ENCODE assay signal across 11 cellular contexts in genomic region chr10:10830316-10831061, GRCh38.
DNase-seq lines count a peak whose midpoint lies in the region; TF ChIP-seq lines count a peak whose summit lies in the region.
"Had no signal": no experiment of that assay in that cellular context is flagged by ENCODE, and none has a peak within 500 bp of the region (broad histone marks: within the 10 kb centered on the region; RNA-seq: fewer than 3 reads in every experiment).

No MANE protein-coding gene starts in this region.

- H3K9me3 ChIP-seq in left ventricle myocardium inferior (replicated peaks) = peaks cover 5% of the 10 kb centered on the region
- H3K9me3 ChIP-seq in skeletal muscle satellite cell (replicated peaks; ENCODE audit: low read length) = no peaks in the 10 kb centered on the region
- no peaks in the 10 kb centered on the region for H3K9me3 ChIP-seq in endodermal cell (ENCODE audit: control insufficient read depth, low read length)

- H3K4me3 Mint-ChIP-seq in brain (no peak overlapping the region), endodermal cell (no peak overlapping the region)
- no peak overlapping the region for H3K4me3 Mint-ChIP-seq in activated T-cell treated with anti-CD3 and anti-CD28 coated beads, Interleukin-2, amount 50 U/mL, for 24 hours
- H3K4me3 Mint-ChIP-seq: natural killer cell had no signal

- H3K9ac ChIP-seq in skeletal muscle satellite cell (ENCODE audit: low read depth, low read length) (peak overlapping the region; percentile 79), endodermal cell (ENCODE audit: extremely low read depth, low read length, poor library complexity, severe bottlenecking) (no peak overlapping the region)

- 99 to 100% methylated on average over 2 to 5 of the region's 5 CpGs for WGBS in endodermal cell (ENCODE audit: insufficient coverage in 1 of 2, insufficient read length in 1 of 2), 2 experiments

- no peaks in the 10 kb centered on the region for H3K27me3 Mint-ChIP-seq in brain
- H3K27me3 Mint-ChIP-seq in endodermal cell (ENCODE audit: insufficient read depth) = no peaks in the 10 kb centered on the region
- H3K27me3 Mint-ChIP-seq in activated T-cell treated with anti-CD3 and anti-CD28 coated beads, Interleukin-2, amount 50 U/mL, for 24 hours = peaks cover 31% of the 10 kb centered on the region

- DNase-seq in GM04503 (ENCODE audit: low read depth) = peak; percentile 91
- no peak for DNase-seq in left ventricle myocardium inferior
- DNase-seq in endodermal cell = no peak
- no peak for DNase-seq in activated T-cell treated with anti-CD3 and anti-CD28 coated beads, Interleukin-2, amount 50 U/mL, for 24 hours
- DNase-seq in NCI-H69 (lab: John Stamatoyannopoulos, UW) = no peak
- DNase-seq in NCI-H128 (lab: John Stamatoyannopoulos, UW; ENCODE audit: unreplicated experiment) = no peak
- DNase-seq: natural killer cell, NCI-H526 treated with DMSO at 0.1 percent for 48 hours had no signal

- H3K36me3 ChIP-seq in left ventricle myocardium inferior (no peaks in the 10 kb centered on the region), skeletal muscle satellite cell (ENCODE audit: insufficient read depth, low read length) (no peaks in the 10 kb centered on the region), endodermal cell (ENCODE audit: control insufficient read depth, insufficient read depth, low read length) (no peaks in the 10 kb centered on the region)

- H3K27ac ChIP-seq in left ventricle myocardium inferior (replicated peaks) (peak overlapping the region; percentile 77), endodermal cell (ENCODE audit: low read depth, low read length) (no peak overlapping the region)

- intact Hi-C loops in left ventricle myocardium inferior (cut with micrococcal nuclease) = no loop called here

- H3K27ac Mint-ChIP-seq in brain (peak overlapping the region in 3 of 5 experiments; percentile 47 to 51 (median 48)), endodermal cell (no peak overlapping the region)
- no peak overlapping the region for H3K27ac Mint-ChIP-seq in activated T-cell treated with anti-CD3 and anti-CD28 coated beads, Interleukin-2, amount 50 U/mL, for 24 hours
- H3K27ac Mint-ChIP-seq: natural killer cell had no signal

- H3K4me2 ChIP-seq in skeletal muscle satellite cell (ENCODE audit: low read length) = peak overlapping the region; percentile 66

- H3K36me3 Mint-ChIP-seq in brain (no peaks in the 10 kb centered on the region), endodermal cell (ENCODE audit: low read depth) (no peaks in the 10 kb centered on the region)
- H3K36me3 Mint-ChIP-seq in activated T-cell treated with anti-CD3 and anti-CD28 coated beads, Interleukin-2, amount 50 U/mL, for 24 hours (ENCODE audit: low read depth) = no peaks in the 10 kb centered on the region
- H3K36me3 Mint-ChIP-seq: natural killer cell had no signal

- no peaks in the 10 kb centered on the region for H3K27me3 ChIP-seq in left ventricle myocardium inferior (ENCODE audit: low read depth)
- no peaks in the 10 kb centered on the region for H3K27me3 ChIP-seq in skeletal muscle satellite cell (ENCODE audit: control insufficient read depth, insufficient read depth, low read length)
- no peaks in the 10 kb centered on the region for H3K27me3 ChIP-seq in endodermal cell (ENCODE audit: control insufficient read depth, insufficient read depth, low read length, poor library complexity, severe bottlenecking)

- H3K4me1 ChIP-seq in left ventricle myocardium inferior = peaks cover 30% of the 10 kb centered on the region
- H3K4me1 ChIP-seq in skeletal muscle satellite cell (ENCODE audit: control insufficient read depth, insufficient read depth, low read length) = peaks cover 34% of the 10 kb centered on the region
- peaks cover 4% of the 10 kb centered on the region for H3K4me1 ChIP-seq in endodermal cell (ENCODE audit: control insufficient read depth, insufficient read depth, low read length)

- H3K9me3 Mint-ChIP-seq in brain (peaks cover 0 to 16% (median 5%) of the 10 kb centered on the region in 5 experiments), endodermal cell (no peaks in the 10 kb centered on the region)
- H3K9me3 Mint-ChIP-seq in activated T-cell treated with anti-CD3 and anti-CD28 coated beads, Interleukin-2, amount 50 U/mL, for 24 hours = no peaks in the 10 kb centered on the region
- H3K9me3 Mint-ChIP-seq: natural killer cell had no signal

- no peak for TF ChIP-seq CTCF in brain (conservative IDR thresholded peaks at IDR 0.05)
- no peak for TF ChIP-seq CTCF in left ventricle myocardium inferior (IDR thresholded peaks at IDR 0.05; ENCODE audit: borderline replicate concordance)
- no peak for TF ChIP-seq CTCF in endodermal cell (conservative IDR thresholded peaks at IDR 0.05)

- H3K4me3 ChIP-seq in left ventricle myocardium inferior (peak overlapping the region; percentile 15), skeletal muscle satellite cell (ENCODE audit: low read length) (peak overlapping the region; percentile 45), endodermal cell (ENCODE audit: low read length) (no peak overlapping the region)
- H3K4me3 ChIP-seq: K562 had no signal

- no peaks in the 10 kb centered on the region for H3K4me1 Mint-ChIP-seq in brain
- peaks cover 5% of the 10 kb centered on the region for H3K4me1 Mint-ChIP-seq in endodermal cell
- H3K4me1 Mint-ChIP-seq in activated T-cell treated with anti-CD3 and anti-CD28 coated beads, Interleukin-2, amount 50 U/mL, for 24 hours (ENCODE audit: low read depth) = no peaks in the 10 kb centered on the region
- H3K4me1 Mint-ChIP-seq: natural killer cell had no signal

Comparison
In these comparisons a context has a peak if more than half of its experiments do, and no peak if none do; other contexts are left out.
1. H3K27ac Mint-ChIP-seq: peak in brain (3 of 5); none in endodermal cell (single experiment) and activated T-cell treated with anti-CD3 and anti-CD28 coated beads, Interleukin-2, amount 50 U/mL, for 24 hours (single experiment).